In genomic region chr5:179875741-179876667, GRCh38 we compare ENCODE assay signal across 20 cellular contexts. TPM values are rescaled to one million over a fixed set of nuclear protein-coding genes. Genes with fewer than 3 reads are reported as not detected.
DNase-seq lines count a peak whose midpoint lies in the region; ATAC-seq and TF ChIP-seq lines count a peak whose summit lies in the region.
"Had no signal": no experiment of that assay in that cellular context is flagged by ENCODE, and none has a peak within 500 bp of the region (broad histone marks: within the 10 kb centered on the region; RNA-seq: fewer than 3 reads in every experiment).

No MANE protein-coding gene starts in this region.

- H3K36me3 ChIP-seq in Panc1 (ENCODE audit: control insufficient read depth, insufficient read depth, low read length): peaks cover 8% of the 10 kb centered on the region; the same call in 1 of the 2 replicates
- peaks cover 0 to 77% of the 10 kb centered on the region in 2 donors for H3K36me3 ChIP-seq in gastrocnemius medialis

- no peak overlapping the region for H3K4me3 ChIP-seq in Panc1 (ENCODE audit: low read depth in 2 of 2, low read length in 2 of 2)
- no peak overlapping the region for H3K4me3 ChIP-seq in gastrocnemius medialis
- H3K4me3 ChIP-seq: Peyer's patch had no signal

- no peaks in the 10 kb centered on the region for H3K9me3 Mint-ChIP-seq in endothelial cell (ENCODE audit: unreplicated experiment)

- H3K9me3 ChIP-seq in Panc1 (ENCODE audit: control insufficient read depth, insufficient read depth, low read depth, low read length): no peaks in the 10 kb centered on the region
- H3K9me3 ChIP-seq in gastrocnemius medialis: no peaks in the 10 kb centered on the region
- H3K9me3 ChIP-seq: Peyer's patch had no signal

- BruUV-seq in Panc1 (replicated peaks; lab: Mats Ljungman, UMichigan): TSS peak; percentile 40

- TF ChIP-seq CTCF in Panc1 (IDR thresholded peaks at IDR 0.05): no peak
- no peak for TF ChIP-seq CTCF in endothelial cell (IDR thresholded peaks at IDR 0.05; ENCODE audit: unreplicated experiment)
- no peak for TF ChIP-seq CTCF in gastrocnemius medialis (IDR thresholded peaks at IDR 0.05 in 4 of 5, conservative IDR thresholded peaks at IDR 0.05 in 1 of 5)

- CTCF ChIA-PET in Panc1 (lab: Charles Lee): no interaction called here

- H3K36me3 Mint-ChIP-seq in endothelial cell (ENCODE audit: low read depth, unreplicated experiment): peaks cover 30% of the 10 kb centered on the region

- ATAC-seq in Panc1 (no peak), gastrocnemius medialis (peak; percentile 33 to 76)

- H3K27ac Mint-ChIP-seq in endothelial cell (ENCODE audit: unreplicated experiment): no peak overlapping the region

- H3K27me3 ChIP-seq in Panc1 (ENCODE audit: control insufficient read depth, insufficient read depth, low read length) (no peaks in the 10 kb centered on the region), gastrocnemius medialis (no peaks in the 10 kb centered on the region)
- H3K27me3 ChIP-seq: Peyer's patch had no signal

- no peak overlapping the region for H3K27ac ChIP-seq in Panc1 (ENCODE audit: low read length)
- peak overlapping the region; percentile 31 to 79 (median 53) for H3K27ac ChIP-seq in gastrocnemius medialis
- H3K27ac ChIP-seq: C4-2B, HL-60, Peyer's patch had no signal

- intact Hi-C loops in Panc1 (cut with micrococcal nuclease; ENCODE audit: unreplicated experiment) (no loop called here), gastrocnemius medialis (cut with DNase I; ENCODE audit: low total_unique reads) (no loop called here)

- in situ Hi-C loops in Panc1 (cut with HindIII; ENCODE audit: low pct_unique_long_range_greater_than_20kb, low sequenced_read_pairs) (no loop called here), gastrocnemius medialis (cut with MboI; ENCODE audit: low sequenced_read_pairs in 4 of 4) (no loop called here)

- H3K4me1 ChIP-seq in Panc1 (ENCODE audit: control insufficient read depth, insufficient read depth, low read length) (no peaks in the 10 kb centered on the region), gastrocnemius medialis (peaks cover 8 to 17% of the 10 kb centered on the region in 2 donors)
- H3K4me1 ChIP-seq: Peyer's patch had no signal

- no peak for TF ChIP-seq POLR2A in gastrocnemius medialis (IDR thresholded peaks at IDR 0.05)

- peak; percentile 20 for DNase-seq in 8988T
- no peak for DNase-seq in Panc1 (ENCODE audit: low read depth, low spot score)
- no peak for DNase-seq in endothelial cell (ENCODE audit: low spot score)
- DNase-seq in gastrocnemius medialis: no peak
- DNase-seq in DMS 273 (lab: John Stamatoyannopoulos, UW; ENCODE audit: unreplicated experiment): no peak
- DNase-seq in mesenteric fat pad (ENCODE audit: low spot score): no peak
- no peak for DNase-seq in DMS153 (lab: John Stamatoyannopoulos, UW)
- no peak for DNase-seq in NCI-H2196 treated with DMSO at 0.1 percent for 48 hours (lab: John Stamatoyannopoulos, UW; ENCODE audit: unreplicated experiment)
- DNase-seq: DMS79 treated with DMSO at 0.1 percent for 48 hours; KG1; NCI-H1092; NCI-H1436; NCI-H187 treated with DMSO at 0.1 percent for 48 hours; NCI-H226; NCI-H510A treated with DMSO at 0.1 percent for 48 hours; NCI-H774; NK-92 treated with Interleukin-12 subunit alpha and Interleukin-12 subunit beta, amount 100 ng/mL, for 24 hours; Peyer's patch had no signal

- POLR2A ChIA-PET in Panc1 (lab: Charles Lee): no interaction called here

- H3K27me3 Mint-ChIP-seq in endothelial cell (ENCODE audit: unreplicated experiment): peaks cover 7% of the 10 kb centered on the region

- H3K4me3 Mint-ChIP-seq in endothelial cell (ENCODE audit: unreplicated experiment): peak overlapping the region; percentile 69

- H3K4me1 Mint-ChIP-seq in endothelial cell (ENCODE audit: unreplicated experiment): no peaks in the 10 kb centered on the region

RNA-seq across cellular contexts. Expression of gene MRNIP, which starts 17.4 kb away (rescaled TPM):
- total RNA-seq in Panc1 (2021; ENCODE audit: unreplicated experiment) (33.0 TPM), endothelial cell (ENCODE audit: unreplicated experiment) (38.5 TPM), gastrocnemius medialis (10 to 100 TPM in 1 of 4 donors, 1 to 10 TPM in 3; 2.9 to 16.1 (median 8.3) TPM), mesenteric fat pad (17.3 TPM)
- polyA plus RNA-seq in Panc1 (2012; ENCODE audit: insufficient read length): 21.9 TPM

RNA-seq across cellular contexts. Expression of gene TBC1D9B, which starts 31.7 kb away (rescaled TPM):
- total RNA-seq in Panc1 (2021; ENCODE audit: unreplicated experiment) (131 TPM), endothelial cell (ENCODE audit: unreplicated experiment) (138 TPM), gastrocnemius medialis (10 to 100 TPM; 56.1 to 65.9 (median 62.7) TPM), mesenteric fat pad (128 TPM)
- polyA plus RNA-seq in Panc1 (2012; ENCODE audit: insufficient read length): 192 TPM

RNA-seq across cellular contexts. Expression of gene SQSTM1, which starts 55.3 kb away (rescaled TPM):
- 985 TPM for total RNA-seq in Panc1 (2021; ENCODE audit: unreplicated experiment)
- polyA plus RNA-seq in Panc1 (2012; ENCODE audit: insufficient read length): 958 TPM
- total RNA-seq in endothelial cell (ENCODE audit: unreplicated experiment): 82.2 TPM
- 1,000 to 10,000 TPM; 1,080 to 1,340 (median 1,178) TPM for total RNA-seq in gastrocnemius medialis
- total RNA-seq in mesenteric fat pad: 600 TPM
